Comparison of ENCODE assay signal across 25 cellular contexts in the genomic region with DNA sequence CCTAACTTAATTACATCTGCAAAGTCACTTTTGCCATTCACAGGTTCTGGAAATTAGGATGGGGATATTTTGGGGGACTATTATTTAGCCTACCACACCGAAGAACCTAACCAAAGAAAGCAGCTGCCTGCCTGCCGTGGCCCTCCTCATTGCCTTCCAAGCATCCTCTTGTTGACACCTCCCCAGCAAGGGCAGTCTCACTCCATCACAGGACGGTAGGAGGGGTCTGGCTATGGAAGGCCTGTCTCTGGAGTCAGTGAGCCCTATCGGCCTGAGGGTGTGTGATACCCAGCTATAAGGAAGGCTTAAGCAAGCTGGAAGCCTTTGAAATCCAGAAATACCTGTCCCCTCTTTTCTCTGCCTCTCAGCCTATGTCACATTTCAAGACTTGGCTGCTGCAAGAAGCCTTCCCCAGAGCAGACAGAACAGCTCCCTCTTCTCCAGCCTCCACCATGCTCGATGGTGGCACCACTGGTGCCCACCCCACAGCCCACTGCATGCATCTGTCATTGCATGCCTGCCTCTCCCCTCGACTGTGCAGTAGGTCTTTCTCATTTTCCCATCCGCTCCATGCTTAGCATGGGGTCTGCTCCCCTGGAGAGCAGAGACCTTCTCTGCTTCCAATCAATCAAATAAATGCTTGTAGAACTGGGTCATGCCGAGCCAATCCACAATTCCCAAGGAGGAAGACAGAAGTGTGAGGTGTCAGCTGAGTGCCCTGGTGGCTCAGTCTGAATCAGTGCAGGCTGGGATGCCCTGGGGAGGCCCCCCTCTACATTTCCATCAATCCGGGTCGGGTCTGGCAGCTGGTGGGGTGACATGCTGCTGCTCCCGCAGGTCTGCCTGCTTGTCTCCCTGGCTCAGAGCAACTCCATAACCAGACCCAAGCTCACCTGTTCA. TPM values are rescaled to one million over a fixed set of nuclear protein-coding genes. Genes with fewer than 3 reads are reported as not detected.
"Had no signal": no experiment of that assay in that cellular context is flagged by ENCODE, and none has a peak within 500 bp of the region (broad histone marks: within the 10 kb centered on the region; RNA-seq: fewer than 3 reads in every experiment).

No MANE protein-coding gene starts in this region.

- H3K9me3 ChIP-seq: right lobe of liver, transverse colon, uterus had no signal

- H3K9ac ChIP-seq: parathyroid adenoma had no signal

- ATAC-seq: activated CD4-positive, CD25-positive, alpha-beta regulatory T cell treated with anti-CD3 and anti-CD28 coated beads, Interleukin-2, amount 50 U/mL, for 24 hours; activated T-cell treated with anti-CD3 and anti-CD28 coated beads, Interleukin-2, amount 50 U/mL, for 72 hours; right lobe of liver; stimulated activated memory B cell treated with anti-CD40 and anti-IgM and Interleukin-4, amounts not matched to agents 10 μg/mL and 1 μg/mL and 100 μg/mL, for 72 hours had no signal

- DNase-seq: activated CD4-positive, alpha-beta memory T cell treated with anti-CD3 and anti-CD28 coated beads, Interleukin-2, amount 10 ng/mL, durations not matched to agents 7 days and 5 days; activated CD4-positive, alpha-beta T cell treated with anti-CD3 and anti-CD28 coated beads, Interleukin-2, amount 10 ng/mL, durations not matched to agents 24 days and 14 days; activated gamma-delta T cell; activated T-cell treated with anti-CD3 and anti-CD28 coated beads, Interleukin-2, amount 50 U/mL, for 72 hours; cerebellar nuclear complex; left ventricle myocardium inferior; mammary epithelial cell; nephron progenitor cell; nucleus accumbens; right lobe of liver; stimulated activated CD4-positive, alpha-beta T cell treated with anti-CD3 and anti-CD28 coated beads, Interleukin-2, amount 100 ng/mL, for 24 hours; transverse colon; uterus had no signal

- H3K27ac Mint-ChIP-seq: activated CD4-positive, alpha-beta memory T cell treated with anti-CD3 and anti-CD28 coated beads, Interleukin-2, amount 10 ng/mL, durations not matched to agents 7 days and 5 days; activated CD4-positive, alpha-beta T cell treated with anti-CD3 and anti-CD28 coated beads, Interleukin-2, amount 10 ng/mL, durations not matched to agents 24 days and 14 days; activated naive CD4-positive, alpha-beta T cell treated with anti-CD3 and anti-CD28 coated beads, Interleukin-2, amount 50 U/mL, for 24 hours; activated T-cell treated with anti-CD3 and anti-CD28 coated beads, Interleukin-2, amount 50 U/mL, for 72 hours; nephron progenitor cell; stimulated activated memory B cell treated with anti-CD40 and anti-IgM and Interleukin-4, amounts not matched to agents 10 μg/mL and 1 μg/mL and 100 μg/mL, for 72 hours had no signal

- H3K4me3 Mint-ChIP-seq: activated CD4-positive, alpha-beta memory T cell treated with anti-CD3 and anti-CD28 coated beads, Interleukin-2, amount 10 ng/mL, durations not matched to agents 7 days and 5 days; activated CD4-positive, alpha-beta T cell treated with anti-CD3 and anti-CD28 coated beads, Interleukin-2, amount 10 ng/mL, durations not matched to agents 24 days and 14 days; activated naive CD4-positive, alpha-beta T cell treated with anti-CD3 and anti-CD28 coated beads, Interleukin-2, amount 50 U/mL, for 24 hours; activated T-cell treated with anti-CD3 and anti-CD28 coated beads, Interleukin-2, amount 50 U/mL, for 72 hours; nephron progenitor cell; stimulated activated memory B cell treated with anti-CD40 and anti-IgM and Interleukin-4, amounts not matched to agents 10 μg/mL and 1 μg/mL and 100 μg/mL, for 72 hours had no signal

- H3K27me3 ChIP-seq: right lobe of liver, transverse colon, uterus had no signal

- H3K4me3 ChIP-seq: left ventricle myocardium inferior, right lobe of liver, skin epidermis, transverse colon, uterus had no signal

- H3K4me1 ChIP-seq: parathyroid adenoma, right lobe of liver, transverse colon, uterus had no signal

- H3K36me3 ChIP-seq: left ventricle myocardium inferior, right lobe of liver, transverse colon, uterus had no signal

- H3K4me1 Mint-ChIP-seq: activated naive CD4-positive, alpha-beta T cell treated with anti-CD3 and anti-CD28 coated beads, Interleukin-2, amount 50 U/mL, for 24 hours; stimulated activated memory B cell treated with anti-CD40 and anti-IgM and Interleukin-4, amounts not matched to agents 10 μg/mL and 1 μg/mL and 100 μg/mL, for 72 hours had no signal

- H3K27ac ChIP-seq: left ventricle myocardium inferior, parathyroid adenoma, right lobe of liver, skin epidermis, transverse colon, uterus, VCaP had no signal

- H3K27me3 Mint-ChIP-seq: activated naive CD4-positive, alpha-beta T cell treated with anti-CD3 and anti-CD28 coated beads, Interleukin-2, amount 50 U/mL, for 24 hours had no signal

- H3K36me3 Mint-ChIP-seq: activated naive CD4-positive, alpha-beta T cell treated with anti-CD3 and anti-CD28 coated beads, Interleukin-2, amount 50 U/mL, for 24 hours; stimulated activated memory B cell treated with anti-CD40 and anti-IgM and Interleukin-4, amounts not matched to agents 10 μg/mL and 1 μg/mL and 100 μg/mL, for 72 hours had no signal

- H3K9me3 Mint-ChIP-seq: activated CD4-positive, alpha-beta memory T cell treated with anti-CD3 and anti-CD28 coated beads, Interleukin-2, amount 10 ng/mL, durations not matched to agents 7 days and 5 days; activated CD4-positive, alpha-beta T cell treated with anti-CD3 and anti-CD28 coated beads, Interleukin-2, amount 10 ng/mL, durations not matched to agents 24 days and 14 days; activated naive CD4-positive, alpha-beta T cell treated with anti-CD3 and anti-CD28 coated beads, Interleukin-2, amount 50 U/mL, for 24 hours; activated T-cell treated with anti-CD3 and anti-CD28 coated beads, Interleukin-2, amount 50 U/mL, for 72 hours; stimulated activated memory B cell treated with anti-CD40 and anti-IgM and Interleukin-4, amounts not matched to agents 10 μg/mL and 1 μg/mL and 100 μg/mL, for 72 hours had no signal

RNA-seq across cellular contexts. Expression of gene TBC1D21, which starts 29.0 kb away (rescaled TPM):
- total RNA-seq: activated CD4-positive, alpha-beta memory T cell treated with anti-CD3 and anti-CD28 coated beads, Interleukin-2, amount 10 ng/mL, durations not matched to agents 7 days and 5 days; activated CD4-positive, alpha-beta T cell treated with anti-CD3 and anti-CD28 coated beads, Interleukin-2, amount 10 ng/mL, durations not matched to agents 24 days and 14 days; activated T-cell treated with anti-CD3 and anti-CD28 coated beads, Interleukin-2, amount 50 U/mL, for 72 hours; astrocyte; epithelial cell of proximal tubule; fibroblast of villous mesenchyme; glomerular endothelial cell; left ventricle myocardium inferior; mammary epithelial cell; right lobe of liver; T-helper 2 cell treated with Interferon-gamma antibody and Interleukin-4, amounts not matched to agents 100 ng/mL and 5 ng/mL, for 36 hours; temporal lobe; transverse colon; uterus had no signal
- polyA plus RNA-seq: mammary epithelial cell had no signal
